9 cellular contexts compared by ENCODE assay signal in genomic region chr5:42948961-42949347, GRCh38.
DNase-seq lines count a peak whose midpoint lies in the region; ATAC-seq, FAIRE-seq and TF ChIP-seq lines count a peak whose summit lies in the region.
"Had no signal": no experiment of that assay in that cellular context is flagged by ENCODE, and none has a peak within 500 bp of the region (broad histone marks: within the 10 kb centered on the region; RNA-seq: fewer than 3 reads in every experiment).

No MANE protein-coding gene starts in this region.

- no peak for TF ChIP-seq RAD21 in GM12878 (IDR thresholded peaks at IDR 0.05; ENCODE audit: insufficient read depth, low read depth, low read length)

- TF ChIP-seq EP300 in GM12878 (IDR thresholded peaks at IDR 0.05; ENCODE audit: borderline replicate concordance in 1 of 2, control insufficient read depth in 1 of 2, low read depth in 2 of 2, low read length in 2 of 2): no peak

- no peaks in the 10 kb centered on the region; a peak in 2 of 4 replicates for H3K27me3 ChIP-seq in GM12878 (replicated peaks in 1 of 2; ENCODE audit: control insufficient read depth in 2 of 2, insufficient read depth in 2 of 2, low read length in 1 of 2)

- POLR2A ChIA-PET in GM12878 (lab: Charles Lee): interaction anchor here (1.8 kb wide), 1 partner anchor 92 kb away, joined by 7 read pairs; no protein-coding TSS in a partner anchor

- TF ChIP-seq CTCF in GM12878 (IDR thresholded peaks at IDR 0.05 in 2 of 3, conservative IDR thresholded peaks at IDR 0.05 in 1 of 3; ENCODE audit: control insufficient read depth in 2 of 3, extremely low read depth in 1 of 3, insufficient read depth in 1 of 3, low read depth in 3 of 3, low read length in 3 of 3) (no peak), retinal pigment epithelial cell (conservative IDR thresholded peaks at IDR 0.05; ENCODE audit: low read depth, low read length) (no peak)

- H3K9me3 ChIP-seq in GM12878 (replicated peaks; ENCODE audit: control insufficient read depth, insufficient read depth, low read length): no peaks in the 10 kb centered on the region

- no peaks in the 10 kb centered on the region for H3K79me2 ChIP-seq in GM12878 (ENCODE audit: control insufficient read depth, insufficient read depth, low read length)

- in situ Hi-C loops in GM12878 (cut with MboI): no loop called here
- in situ Hi-C loops in G401 (cut with HindIII; ENCODE audit: low sequenced_read_pairs): no loop called here

- peak overlapping the region; percentile 91 for H2AFZ ChIP-seq in GM12878 (ENCODE audit: control insufficient read depth, low read depth, low read length)

- peak overlapping the region; percentile 71; the same call in 1 of the 2 replicates for H3K27ac ChIP-seq in GM12878 (ENCODE audit: control insufficient read depth, insufficient read depth)

- WGBS in GM12878 (ENCODE audit: insufficient coverage, insufficient replicate concordance, low lambda C conversion rate, missing lambda C conversion rate): 2% methylated on average over 10 of the region's 10 CpGs

- H3K4me1 ChIP-seq in GM12878 (ENCODE audit: control insufficient read depth, insufficient read depth, low read length): peaks cover 13% of the 10 kb centered on the region

- no peak for FAIRE-seq in GM12878 (lab: Jason Lieb, UNC)

- H3K4me2 ChIP-seq in GM12878 (ENCODE audit: control insufficient read depth, insufficient read depth): peak overlapping the region; percentile 100

- no peaks in the 10 kb centered on the region for H3K36me3 ChIP-seq in GM12878 (ENCODE audit: control insufficient read depth in 2 of 2, insufficient read depth in 2 of 2, low read length in 1 of 2)

- RAD21 ChIA-PET in GM12878 (lab: Charles Lee; ENCODE audit: unreplicated experiment): interaction anchor here (1.0 to 2.6 kb wide), 4 partner anchors 40 to 93 kb away, joined by 3 to 16 read pairs (median 8); no protein-coding TSS in a partner anchor

- DNase-seq in GM12878 (ENCODE audit: low read depth, low spot score) (no peak), retinal pigment epithelial cell (ENCODE audit: low read depth) (no peak), G401 (ENCODE audit: low spot score) (no peak), RPMI8226 (no peak)
- DNase-seq: endodermal cell had no signal

- no peaks in the 10 kb centered on the region for H4K20me1 ChIP-seq in GM12878 (ENCODE audit: control insufficient read depth, insufficient read depth)

- SMC1A ChIA-PET in GM12878 (lab: Charles Lee; ENCODE audit: uncharacterized antibody, unreplicated experiment): interaction anchor here (0.6 to 2.8 kb wide), 9 partner anchors 37 to 524 kb away, joined by 3 to 9 read pairs (median 3); no protein-coding TSS in a partner anchor

- TF ChIP-seq POLR2A in GM18505 (IDR thresholded peaks at IDR 0.05; ENCODE audit: borderline replicate concordance, extremely low read depth, insufficient read depth, insufficient read length) (no peak), GM12878 (IDR thresholded peaks at IDR 0.05; ENCODE audit: low read depth, low read length) (no peak)

- H3K9ac ChIP-seq in GM12878 (ENCODE audit: control insufficient read depth, insufficient read depth, low read length): peak overlapping the region; percentile 57; the same call in 1 of the 2 replicates

- CTCF ChIA-PET in GM12878 (lab: Yijun Ruan, JAX): interaction anchor here (0.8 to 4.1 kb wide), 7 partner anchors 21 to 70 kb away, joined by 3 to 18 read pairs (median 4); no protein-coding TSS in a partner anchor

- H3K4me3 ChIP-seq in GM12878 (peak overlapping the region; percentile 53), retinal pigment epithelial cell (ENCODE audit: low read length) (peak overlapping the region; percentile 5)

- peak; percentile 0 for ATAC-seq in GM18505 (IDR thresholded peaks at IDR 0.05; ENCODE audit: unreplicated experiment)
- peak; percentile 0 for ATAC-seq in HG03280 (IDR thresholded peaks at IDR 0.05; ENCODE audit: unreplicated experiment)
- ATAC-seq in GM12878: no peak
- ATAC-seq in HG03108 (IDR thresholded peaks at IDR 0.05; ENCODE audit: unreplicated experiment): no peak
- no peak for ATAC-seq in HG03520 (IDR thresholded peaks at IDR 0.05; ENCODE audit: unreplicated experiment)

- intact Hi-C loops in GM12878 (cut with micrococcal nuclease; ENCODE audit: unreplicated experiment): loop anchor here (2.0 kb wide), 1 partner anchor 40 kb away; no protein-coding TSS in a partner anchor

- no TSS peak for BruUV-seq in GM12878 (replicated peaks; lab: Mats Ljungman, UMichigan)

TF ChIP-seq in GM12878, 131 proteins besides CTCF, POLR2A, EP300 and RAD21 (continues in another document):
- TF ChIP-seq ETV6 (conservative IDR thresholded peaks at IDR 0.05 in 1 of 2, IDR thresholded peaks at IDR 0.05 in 1 of 2; ENCODE audit: borderline replicate concordance in 1 of 2, low read depth in 1 of 2) (no peak), ZNF687 (IDR thresholded peaks at IDR 0.05) (no peak), NFXL1 (IDR thresholded peaks at IDR 0.05; ENCODE audit: borderline replicate concordance) (no peak), RBBP5 (conservative IDR thresholded peaks at IDR 0.05) (no peak), CHD4 (IDR thresholded peaks at IDR 0.05) (no peak), POLR2AphosphoS5 (IDR thresholded peaks at IDR 0.05; ENCODE audit: low read length) (no peak), SKIL (IDR thresholded peaks at IDR 0.05; ENCODE audit: low read depth, poor library complexity, severe bottlenecking) (no peak), EGR1 (IDR thresholded peaks at IDR 0.05; ENCODE audit: borderline replicate concordance in 1 of 2, low read depth in 2 of 2, low read length in 2 of 2) (peak in 1 of 2 experiments; percentile 28; a peak in 1 of 3 replicates), STAT3 (IDR thresholded peaks at IDR 0.05; ENCODE audit: low read depth, low read length) (no peak), CEBPB (IDR thresholded peaks at IDR 0.05; ENCODE audit: borderline replicate concordance in 1 of 2, low read depth in 2 of 2, low read length in 2 of 2) (no peak), MEF2A (IDR thresholded peaks at IDR 0.05; ENCODE audit: insufficient read depth, low read depth, low read length) (0 out of 2 replicates have a peak, but pooled peaks have one; percentile 38), PAX5 (IDR thresholded peaks at IDR 0.05; ENCODE audit: borderline replicate concordance, low read depth, low read length) (no peak), YBX1 (IDR thresholded peaks at IDR 0.05) (no peak), ZNF217 (IDR thresholded peaks at IDR 0.05) (no peak)
- TF ChIP-seq, protein P1, sequence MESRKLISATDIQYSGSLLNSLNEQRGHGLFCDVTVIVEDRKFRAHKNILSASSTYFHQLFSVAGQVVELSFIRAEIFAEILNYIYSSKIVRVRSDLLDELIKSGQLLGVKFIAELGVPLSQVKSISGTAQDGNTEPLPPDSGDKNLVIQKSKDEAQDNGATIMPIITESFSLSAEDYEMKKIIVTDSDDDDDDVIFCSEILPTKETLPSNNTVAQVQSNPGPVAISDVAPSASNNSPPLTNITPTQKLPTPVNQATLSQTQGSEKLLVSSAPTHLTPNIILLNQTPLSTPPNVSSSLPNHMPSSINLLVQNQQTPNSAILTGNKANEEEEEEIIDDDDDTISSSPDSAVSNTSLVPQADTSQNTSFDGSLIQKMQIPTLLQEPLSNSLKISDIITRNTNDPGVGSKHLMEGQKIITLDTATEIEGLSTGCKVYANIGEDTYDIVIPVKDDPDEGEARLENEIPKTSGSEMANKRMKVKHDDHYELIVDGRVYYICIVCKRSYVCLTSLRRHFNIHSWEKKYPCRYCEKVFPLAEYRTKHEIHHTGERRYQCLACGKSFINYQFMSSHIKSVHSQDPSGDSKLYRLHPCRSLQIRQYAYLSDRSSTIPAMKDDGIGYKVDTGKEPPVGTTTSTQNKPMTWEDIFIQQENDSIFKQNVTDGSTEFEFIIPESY (IDR thresholded peaks at IDR 0.05): no peak

Comparison
In these comparisons a context has a peak if more than half of its experiments do, and no peak if none do; other contexts are left out.
1. ATAC-seq: peak in GM18505 (single experiment) and HG03280 (single experiment); none in GM12878 (single experiment), HG03108 (single experiment) and HG03520 (single experiment).